Comparison of ENCODE assay signal across 8 cellular contexts in the genomic region with DNA sequence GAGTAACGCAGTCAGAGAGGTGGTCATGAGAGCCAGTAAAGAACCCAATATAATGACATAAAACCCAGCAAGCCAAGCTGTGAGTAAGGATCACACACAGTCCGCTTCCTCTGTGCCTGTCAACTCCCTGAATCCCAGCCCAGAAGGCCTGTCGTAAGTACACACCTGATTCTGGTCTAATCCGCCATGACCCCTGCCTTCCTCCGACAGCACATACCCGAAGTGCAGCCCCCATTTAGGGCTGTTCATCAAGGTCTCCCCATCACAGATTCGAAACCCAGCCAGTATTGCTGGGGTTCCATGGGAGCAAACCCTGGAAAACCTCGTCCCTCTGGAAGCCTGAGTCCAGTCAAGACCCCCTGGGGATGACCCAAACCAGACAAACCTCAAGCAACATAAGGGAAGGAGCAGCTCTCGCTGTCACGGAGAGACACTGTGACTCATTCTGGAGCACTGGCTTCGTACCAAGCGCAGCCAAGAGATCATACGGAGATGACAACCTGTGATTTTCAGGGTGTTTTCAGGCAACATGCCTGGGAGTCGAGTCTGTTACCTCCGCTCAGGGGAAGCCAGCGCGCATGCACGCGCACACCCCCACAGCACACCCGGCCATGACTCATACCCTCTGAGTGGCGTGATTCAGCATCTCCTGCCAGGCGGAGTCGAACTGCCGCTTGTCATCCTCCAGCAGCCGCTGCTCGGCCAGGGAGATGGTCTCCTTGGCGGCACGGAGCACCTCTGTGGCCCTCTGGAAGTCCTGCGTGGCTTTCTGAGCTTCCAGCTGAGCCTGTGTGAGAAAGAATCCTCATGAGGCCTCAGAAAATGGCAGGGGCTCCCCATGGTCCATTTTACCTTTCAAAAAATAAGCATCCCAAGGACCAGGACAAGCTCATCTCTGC.
A peak's percentile ranks its signal among the peaks of the same experiment; 100 is the strongest.
DNase-seq lines count a peak whose midpoint lies in the region; TF ChIP-seq lines count a peak whose summit lies in the region.

No MANE protein-coding gene starts in this region.

- H3K27me3 ChIP-seq in H9 (ENCODE audit: insufficient read depth, low read length), result no peaks in the 10 kb centered on the region
- H3K27me3 ChIP-seq in mucosa of rectum (ENCODE audit: control insufficient read depth in 2 of 2, insufficient read depth in 2 of 2, low read length in 2 of 2), result no peaks in the 10 kb centered on the region
- no peaks in the 10 kb centered on the region for H3K27me3 ChIP-seq in WERI-Rb-1 (ENCODE audit: insufficient read depth, low read depth, severe bottlenecking)

- H4K91ac ChIP-seq in H9 (ENCODE audit: insufficient read length, low read depth, low read length), result no peak overlapping the region

- H4K8ac ChIP-seq in H9 (replicated peaks; ENCODE audit: insufficient read length, low read depth, low read length), result no peak overlapping the region

- no peaks in the 10 kb centered on the region for H3K4me1 ChIP-seq in H9 (ENCODE audit: insufficient read depth, low read length)
- H3K4me1 ChIP-seq in mucosa of rectum (ENCODE audit: control insufficient read depth in 2 of 2, insufficient read depth in 2 of 2, low read length in 2 of 2), result peaks cover 17 to 23% of the 10 kb centered on the region in 2 donors

- no peak overlapping the region for H4K5ac ChIP-seq in H9 (ENCODE audit: insufficient read length, low read depth, low read length)

- DNase-seq in Caki2 (ENCODE audit: low read depth) (peak; percentile 92), H9 (peak; percentile 67), NCI-H446 (lab: John Stamatoyannopoulos, UW) (peak; percentile 80 to 86), endothelial cell (ENCODE audit: low spot score) (no peak), WERI-Rb-1 (no peak)
- peak; percentile 88 for DNase-seq in activated CD8-positive, alpha-beta memory T cell treated with anti-CD3 and anti-CD28 coated beads, Interleukin-2, amount 50 U/mL, for 4 hours
- peak; percentile 66 to 75 for DNase-seq in stimulated activated CD8-positive, alpha-beta memory T cell treated with anti-CD3 and anti-CD28 coated beads, Interleukin-7, amount 100 ng/mL, for 1 hour (ENCODE audit: low read depth in 2 of 2)

- no peak overlapping the region for H3T11ph ChIP-seq in H9 (ENCODE audit: low read length)

- no peaks in the 10 kb centered on the region for H3K27me3 Mint-ChIP-seq in H9 (ENCODE audit: low read depth)
- peaks cover 6% of the 10 kb centered on the region for H3K27me3 Mint-ChIP-seq in endothelial cell (ENCODE audit: unreplicated experiment)

- H3K27ac Mint-ChIP-seq in H9 (peak overlapping the region in 1 of 3 experiments; percentile 22; a peak in 2 of 7 replicates), endothelial cell (ENCODE audit: unreplicated experiment) (peak overlapping the region; percentile 15)

- no peaks in the 10 kb centered on the region for H3K36me3 ChIP-seq in mucosa of rectum (ENCODE audit: control insufficient read depth in 2 of 2, insufficient read depth in 2 of 2, low read length in 2 of 2)
- H3K36me3 ChIP-seq in WERI-Rb-1, result peaks cover 41% of the 10 kb centered on the region

- H3K79me1 ChIP-seq in H9 (ENCODE audit: insufficient read depth, low read depth, low read length, poor library complexity, severe bottlenecking), result no peaks in the 10 kb centered on the region

- no peak overlapping the region for H3K18ac ChIP-seq in H9 (ENCODE audit: insufficient read length, low read depth, low read length)

- H2BK15ac ChIP-seq in H9 (ENCODE audit: low read depth, low read length), result no peak overlapping the region

- no peak overlapping the region for H3K23ac ChIP-seq in H9 (ENCODE audit: insufficient read length, low read depth, low read length)

- H3K4me3 ChIP-seq in mucosa of rectum (ENCODE audit: low read length in 2 of 2) (peak overlapping the region in 1 of 2 donors; percentile 45), WERI-Rb-1 (ENCODE audit: low read depth, low read length) (no peak overlapping the region)

- no peak overlapping the region for H2BK12ac ChIP-seq in H9 (ENCODE audit: insufficient read length, low read depth, low read length)

- H3K56ac ChIP-seq in H9 (ENCODE audit: insufficient read length, low read depth, low read length), result no peak overlapping the region

- no peak overlapping the region for H3K4ac ChIP-seq in H9 (ENCODE audit: low read depth, low read length)

- H4K20me1 ChIP-seq in H9 (ENCODE audit: control insufficient read depth, insufficient read depth, insufficient read length), result no peaks in the 10 kb centered on the region

- H3K9me3 Mint-ChIP-seq in H9 (no peaks in the 10 kb centered on the region), endothelial cell (ENCODE audit: unreplicated experiment) (no peaks in the 10 kb centered on the region)

- no peak overlapping the region for H2AK5ac ChIP-seq in H9 (ENCODE audit: insufficient read length, low read length)

- H3K4me1 Mint-ChIP-seq in H9 (peaks cover 3 to 11% of the 10 kb centered on the region in 2 experiments; a peak in 3 of 4 replicates), endothelial cell (ENCODE audit: unreplicated experiment) (peaks cover 2% of the 10 kb centered on the region)

- H3K9me3 ChIP-seq in H9 (ENCODE audit: control insufficient read depth, low read depth, low read length), result no peaks in the 10 kb centered on the region
- H3K9me3 ChIP-seq in mucosa of rectum (ENCODE audit: control insufficient read depth in 2 of 2, low read length in 2 of 2), result no peaks in the 10 kb centered on the region
- H3K9me3 ChIP-seq in WERI-Rb-1 (ENCODE audit: severe bottlenecking), result no peaks in the 10 kb centered on the region

- no peak overlapping the region for H2BK120ac ChIP-seq in H9 (ENCODE audit: low read depth, low read length, poor library complexity, severe bottlenecking)

- no peaks in the 10 kb centered on the region for H3K23me2 ChIP-seq in H9 (ENCODE audit: insufficient read length, low read depth, low read length, poor library complexity, severe bottlenecking)

- no peak overlapping the region for H2BK5ac ChIP-seq in H9 (ENCODE audit: insufficient read length, low read length)

- H3K14ac ChIP-seq in H9 (ENCODE audit: insufficient read depth, low read length), result no peak overlapping the region

- no peak overlapping the region for H2AFZ ChIP-seq in H9 (ENCODE audit: low read length)

- no peak overlapping the region for H3K27ac ChIP-seq in H9 (ENCODE audit: insufficient read length, low read depth, low read length)
- peak overlapping the region; percentile 2 to 23 for H3K27ac ChIP-seq in mucosa of rectum (ENCODE audit: low read depth in 2 of 2, low read length in 2 of 2)
- H3K27ac ChIP-seq in WERI-Rb-1, result no peak overlapping the region; the same call in 1 of the 2 replicates

- H3K4me2 ChIP-seq in H9 (ENCODE audit: insufficient read depth, insufficient read length, low read length), result no peak overlapping the region

- H3K9ac ChIP-seq in H9 (ENCODE audit: extremely low read depth, insufficient read length, low read length), result no peak overlapping the region
- H3K9ac ChIP-seq in mucosa of rectum (ENCODE audit: low read depth in 1 of 2, low read length in 2 of 2), result no peak overlapping the region

- H3K4me3 Mint-ChIP-seq in H9, result no peak overlapping the region
- no peak overlapping the region for H3K4me3 Mint-ChIP-seq in endothelial cell (ENCODE audit: unreplicated experiment)

- no CpG with 5 or more reads among the region's 29 CpGs for whole genome bisulfite sequencing in H9 (ENCODE audit: extremely low coverage, insufficient read length, low lambda C conversion rate)

- H3K79me2 ChIP-seq in H9 (ENCODE audit: insufficient read depth, low read length), result no peaks in the 10 kb centered on the region

- in situ Hi-C loops in Caki2 (cut with HindIII; ENCODE audit: low pct_unique_long_range_greater_than_20kb, low sequenced_read_pairs), result no loop called here

- no peak for TF ChIP-seq CTCF in H9 (conservative IDR thresholded peaks at IDR 0.05)
- TF ChIP-seq CTCF in endothelial cell (IDR thresholded peaks at IDR 0.05; ENCODE audit: unreplicated experiment), result no peak
- TF ChIP-seq CTCF in WERI-Rb-1 (IDR thresholded peaks at IDR 0.05; ENCODE audit: low read depth, low read length), result no peak

- H3K36me3 Mint-ChIP-seq in H9 (ENCODE audit: insufficient read depth in 1 of 3, low read depth in 3 of 3), result no peaks in the 10 kb centered on the region
- H3K36me3 Mint-ChIP-seq in endothelial cell (ENCODE audit: low read depth, unreplicated experiment), result peaks cover 17% of the 10 kb centered on the region

- H2BK20ac ChIP-seq in H9 (ENCODE audit: low read depth, low read length, poor library complexity, severe bottlenecking), result no peak overlapping the region

Comparison
In these comparisons a context has a peak if more than half of its experiments do, and no peak if none do; other contexts are left out.
1. DNase-seq: peak in Caki2 (single experiment), H9 (single experiment), NCI-H446 (2 of 2), activated CD8-positive, alpha-beta memory T cell treated with anti-CD3 and anti-CD28 coated beads, Interleukin-2, amount 50 U/mL, for 4 hours (single experiment) and stimulated activated CD8-positive, alpha-beta memory T cell treated with anti-CD3 and anti-CD28 coated beads, Interleukin-7, amount 100 ng/mL, for 1 hour (2 of 2); none in endothelial cell (single experiment) and WERI-Rb-1 (single experiment).
2. H3K27ac ChIP-seq: peak in mucosa of rectum (2 of 2); none in H9 (single experiment) and WERI-Rb-1 (single experiment).